In the genomic region with DNA sequence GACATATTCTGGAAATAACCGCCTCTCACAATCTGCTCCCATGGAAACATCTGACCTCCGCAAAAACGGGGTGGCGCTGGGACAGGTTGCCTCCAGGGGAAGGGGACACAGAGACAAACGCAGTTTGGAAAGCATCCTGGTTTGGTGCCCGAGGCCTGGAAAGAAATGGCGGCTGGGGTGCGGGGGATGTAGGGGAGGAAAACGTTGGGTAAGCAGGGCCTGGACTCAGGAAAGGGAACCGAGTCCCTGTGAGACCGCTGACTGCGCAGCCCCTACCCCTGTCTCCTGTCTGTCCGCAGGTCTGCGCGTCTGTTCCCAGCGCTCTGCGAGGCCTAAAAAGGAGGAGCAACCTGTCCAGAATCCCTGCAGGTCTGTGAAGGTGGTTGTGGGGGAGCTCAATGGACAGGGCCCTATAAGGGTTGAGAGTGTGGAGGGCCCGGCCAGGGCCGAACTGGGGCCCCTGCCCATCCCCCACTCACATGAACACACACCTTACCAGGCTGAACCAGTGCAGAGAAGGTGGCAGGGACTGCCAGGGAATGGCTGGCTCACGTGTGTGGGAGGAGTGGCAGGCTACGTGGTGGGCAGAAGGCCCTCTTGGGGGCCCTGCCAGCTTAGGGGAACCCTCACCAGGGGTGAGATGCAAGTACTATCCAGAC, we compare ENCODE assay signal across 8 cellular contexts. TPM values are rescaled to one million over a fixed set of nuclear protein-coding genes. Genes with fewer than 3 reads are reported as not detected.
DNase-seq lines count a peak whose midpoint lies in the region; ATAC-seq, FAIRE-seq and TF ChIP-seq lines count a peak whose summit lies in the region.

No MANE protein-coding gene starts in this region.

- BruUV-seq in GM12878 (replicated peaks; lab: Mats Ljungman, UMichigan), result no TSS peak

- ATAC-seq in activated CD8-positive, alpha-beta memory T cell treated with anti-CD3 and anti-CD28 coated beads, Interleukin-2, amount 10 ng/mL, durations not matched to agents 7 days and 5 days, result no peak
- ATAC-seq in HG03342 (IDR thresholded peaks at IDR 0.05; ENCODE audit: unreplicated experiment) (peak; percentile 26), GM12878 (peak; percentile 37)

- peaks cover 5% of the 10 kb centered on the region for H3K4me1 Mint-ChIP-seq in activated CD8-positive, alpha-beta memory T cell treated with anti-CD3 and anti-CD28 coated beads, Interleukin-2, amount 10 ng/mL, durations not matched to agents 7 days and 5 days

- TF ChIP-seq POLR2A in GM12878 (IDR thresholded peaks at IDR 0.05; ENCODE audit: low read depth, low read length) (no peak), testis (IDR thresholded peaks at IDR 0.05) (no peak)

- peak overlapping the region; percentile 74 for H2AFZ ChIP-seq in GM12878 (ENCODE audit: control insufficient read depth, low read depth, low read length)

- FAIRE-seq in GM12878 (lab: Jason Lieb, UNC), result no peak

- H3K27me3 ChIP-seq in GM12878 (replicated peaks in 1 of 2; ENCODE audit: control insufficient read depth in 2 of 2, insufficient read depth in 2 of 2, low read length in 1 of 2), result no peaks in the 10 kb centered on the region
- H3K27me3 ChIP-seq in testis, result no peaks in the 10 kb centered on the region

- no peaks in the 10 kb centered on the region for H3K9me3 Mint-ChIP-seq in activated CD8-positive, alpha-beta memory T cell treated with anti-CD3 and anti-CD28 coated beads, Interleukin-2, amount 10 ng/mL, durations not matched to agents 7 days and 5 days (ENCODE audit: low read depth)

- in situ Hi-C loops in GM12878 (cut with MboI), result no loop called here

- 27% methylated on average over 21 of the region's 21 CpGs for WGBS in GM12878 (ENCODE audit: insufficient coverage, insufficient replicate concordance, low lambda C conversion rate, missing lambda C conversion rate)
- 1% methylated on average over 21 of the region's 21 CpGs; no CpG with 5 or more reads in 1 of the 2 donors for WGBS in testis, 2 donors

- peak overlapping the region; percentile 71 for H3K4me3 Mint-ChIP-seq in activated CD8-positive, alpha-beta memory T cell treated with anti-CD3 and anti-CD28 coated beads, Interleukin-2, amount 10 ng/mL, durations not matched to agents 7 days and 5 days

- no peak for TF ChIP-seq EP300 in GM12878 (IDR thresholded peaks at IDR 0.05; ENCODE audit: borderline replicate concordance in 1 of 2, control insufficient read depth in 1 of 2, low read depth in 2 of 2, low read length in 2 of 2)

- no peak for TF ChIP-seq CTCF in GM12878 (IDR thresholded peaks at IDR 0.05 in 2 of 3, conservative IDR thresholded peaks at IDR 0.05 in 1 of 3; ENCODE audit: control insufficient read depth in 2 of 3, extremely low read depth in 1 of 3, insufficient read depth in 1 of 3, low read depth in 3 of 3, low read length in 3 of 3)
- no peak for TF ChIP-seq CTCF in testis (IDR thresholded peaks at IDR 0.05)

- peak overlapping the region; percentile 71 for H3K4me3 ChIP-seq in GM12878
- H3K4me3 ChIP-seq in testis, result peak overlapping the region; percentile 61 to 81

- H3K4me2 ChIP-seq in GM12878 (ENCODE audit: control insufficient read depth, insufficient read depth), result peak overlapping the region; percentile 26; the same call in 1 of the 2 replicates

- SMC1A ChIA-PET in GM12878 (lab: Charles Lee; ENCODE audit: uncharacterized antibody, unreplicated experiment), result no interaction called here

- CTCF ChIA-PET in activated CD8-positive, alpha-beta memory T cell treated with anti-CD3 and anti-CD28 coated beads, Interleukin-2, amount 10 ng/mL, durations not matched to agents 7 days and 5 days (lab: Charles Lee), result no interaction called here
- CTCF ChIA-PET in GM12878 (lab: Yijun Ruan, JAX), result no interaction called here

- no peaks in the 10 kb centered on the region for H4K20me1 ChIP-seq in GM12878 (ENCODE audit: control insufficient read depth, insufficient read depth)

- H3K36me3 ChIP-seq in GM12878 (ENCODE audit: control insufficient read depth in 2 of 2, insufficient read depth in 2 of 2, low read length in 1 of 2) (no peaks in the 10 kb centered on the region), testis (ENCODE audit: low read depth, missing control alignments) (no peaks in the 10 kb centered on the region)

- H3K4me1 ChIP-seq in GM12878 (ENCODE audit: control insufficient read depth, insufficient read depth, low read length) (no peaks in the 10 kb centered on the region), testis (no peaks in the 10 kb centered on the region)

- RAD21 ChIA-PET in GM12878 (lab: Charles Lee; ENCODE audit: unreplicated experiment), result no interaction called here

- no peak for DNase-seq in activated CD8-positive, alpha-beta memory T cell treated with anti-CD3 and anti-CD28 coated beads, Interleukin-2, amount 10 ng/mL, durations not matched to agents 7 days and 5 days
- DNase-seq in activated CD8-positive, alpha-beta memory T cell treated with anti-CD3 and anti-CD28 coated beads, Interleukin-2, amount 50 U/mL, for 48 hours, result no peak
- DNase-seq in GM12878 (ENCODE audit: low read depth, low spot score) (no peak), kidney tubule cell (ENCODE audit: low spot score) (peak; percentile 3), testis (peak; percentile 32), NCI-H1436 (lab: John Stamatoyannopoulos, UW) (no peak), NCI-H1694 treated with DMSO at 0.1 percent for 48 hours (lab: John Stamatoyannopoulos, UW) (no peak)

- peaks cover 2% of the 10 kb centered on the region; the same call in 1 of the 2 replicates for H3K79me2 ChIP-seq in GM12878 (ENCODE audit: control insufficient read depth, insufficient read depth, low read length)

- H3K27ac Mint-ChIP-seq in activated CD8-positive, alpha-beta memory T cell treated with anti-CD3 and anti-CD28 coated beads, Interleukin-2, amount 10 ng/mL, durations not matched to agents 7 days and 5 days, result no peak overlapping the region

- H3K27me3 Mint-ChIP-seq in activated CD8-positive, alpha-beta memory T cell treated with anti-CD3 and anti-CD28 coated beads, Interleukin-2, amount 10 ng/mL, durations not matched to agents 7 days and 5 days, result peaks cover 8% of the 10 kb centered on the region

- no peak for TF ChIP-seq RAD21 in GM12878 (IDR thresholded peaks at IDR 0.05; ENCODE audit: insufficient read depth, low read depth, low read length)

- H3K9me3 ChIP-seq in GM12878 (replicated peaks; ENCODE audit: control insufficient read depth, insufficient read depth, low read length) (no peaks in the 10 kb centered on the region), testis (no peaks in the 10 kb centered on the region)

- POLR2A ChIA-PET in GM12878 (lab: Charles Lee), result interaction anchor here (0.8 kb wide), 1 partner anchor 21 kb away, joined by 3 read pairs; no protein-coding TSS in a partner anchor

- intact Hi-C loops in GM12878 (cut with micrococcal nuclease; ENCODE audit: unreplicated experiment), result no loop called here
- intact Hi-C loops in testis (cut with DNase I; ENCODE audit: low total_unique reads), result no loop called here

- H3K36me3 Mint-ChIP-seq in activated CD8-positive, alpha-beta memory T cell treated with anti-CD3 and anti-CD28 coated beads, Interleukin-2, amount 10 ng/mL, durations not matched to agents 7 days and 5 days, result no peaks in the 10 kb centered on the region

- H3K9ac ChIP-seq in GM12878 (ENCODE audit: control insufficient read depth, insufficient read depth, low read length), result peak overlapping the region; percentile 61

- peak overlapping the region; percentile 37; the same call in 1 of the 2 replicates for H3K27ac ChIP-seq in GM12878 (ENCODE audit: control insufficient read depth, insufficient read depth)
- H3K27ac ChIP-seq in testis, result peak overlapping the region; percentile 93 to 95

RNA-seq across cellular contexts. Expression of a gene that starts 0.7 kb away (rescaled TPM):
- total RNA-seq in activated CD8-positive, alpha-beta memory T cell treated with anti-CD3 and anti-CD28 coated beads, Interleukin-2, amount 10 ng/mL, durations not matched to agents 7 days and 5 days, result 1 to 10 TPM; 1.3 to 3.1 TPM
- total RNA-seq in GM12878 (2013; cell fraction: nucleolus; rRNA removed), result 0.64 and 1.4 TPM in 2 replicates
- total RNA-seq in GM12878 (2014; rRNA removed) (7.5 and 7.6 TPM in 2 replicates), GM12878 (2014; rRNA removed; fragmentation: Illumina TruSeq; extraction: Trizol) (18.3 and 19.0 TPM in 2 replicates), GM12878 (2021) (10.6 and 12.1 TPM in 2 replicates), testis (10 to 100 TPM; 56.7 to 65.8 TPM)
- polyA plus RNA-seq in GM12878 (2011; ENCODE audit: low read depth), result 7.6 TPM
- polyA plus RNA-seq in GM12878 (2011; rRNA removed) (2.7 and 3.4 TPM in 2 replicates), GM12878 (2014; fragmentation: Illumina TruSeq; extraction: Trizol) (9.1 and 17.2 TPM in 2 replicates), GM12878 (2014; fragmentation: Nextera tagmentation; extraction: Ambion mirVana) (1 to 10 TPM in 1 of 2 experiments, under 1 TPM in 1; 0.98 to 2.0 TPM), GM12878 (2014; rRNA removed) (15.3 and 17.3 TPM in 2 replicates), GM12878 (2016; fragmentation: Nextera tagmentation; extraction: Ambion mirVana) (10 to 100 TPM; 11.4 to 14.0 TPM), testis (ENCODE audit: insufficient read depth, low read depth, low replicate concordance) (62.0 TPM)
- 1.2 and 1.5 TPM in 2 replicates for polyA plus RNA-seq in GM12878 (2011; cell fraction: cytosol; rRNA removed)
- polyA plus RNA-seq in GM12878 (2011; cell fraction: nucleus; rRNA removed), result 0.54 and 1.3 TPM in 2 replicates
- 15.5 and 19.0 TPM in 2 replicates for polyA plus RNA-seq in GM12878 (2012)
- 0.26 and 0.59 TPM in 2 replicates for polyA minus RNA-seq in GM12878 (2011; rRNA and poly(A)+ RNA removed)
- polyA minus RNA-seq in GM12878 (2011; cell fraction: cytosol; rRNA and poly(A)+ RNA removed), result not detected in 2 replicates
- polyA minus RNA-seq in GM12878 (2011; cell fraction: nucleus; rRNA and poly(A)+ RNA removed), result 0.48 TPM in 1 of 2 replicates, not detected in the other

RNA-seq across cellular contexts. Expression of a gene that starts 20.3 kb away (rescaled TPM):
- total RNA-seq in activated CD8-positive, alpha-beta memory T cell treated with anti-CD3 and anti-CD28 coated beads, Interleukin-2, amount 10 ng/mL, durations not matched to agents 7 days and 5 days, result 10 to 100 TPM in 1 of 2 experiments, 1 to 10 TPM in 1; 6.7 to 10.3 TPM
- 4.4 and 5.4 TPM in 2 replicates for total RNA-seq in GM12878 (2013; cell fraction: nucleolus; rRNA removed)
- total RNA-seq in GM12878 (2014; rRNA removed) (14.0 and 17.5 TPM in 2 replicates), GM12878 (2014; rRNA removed; fragmentation: Illumina TruSeq; extraction: Trizol) (16.3 and 17.0 TPM in 2 replicates), GM12878 (2021) (10.1 and 12.5 TPM in 2 replicates), testis (10 to 100 TPM; 63.6 to 83.9 TPM)
- 11.7 TPM for polyA plus RNA-seq in GM12878 (2011; ENCODE audit: low read depth)
- polyA plus RNA-seq in GM12878 (2011; rRNA removed) (15.7 and 25.7 TPM in 2 replicates), GM12878 (2014; fragmentation: Illumina TruSeq; extraction: Trizol) (20.4 and 20.5 TPM in 2 replicates), GM12878 (2014; fragmentation: Nextera tagmentation; extraction: Ambion mirVana) (10 to 100 TPM; 19.0 to 24.3 TPM), GM12878 (2014; rRNA removed) (16.6 and 16.7 TPM in 2 replicates), GM12878 (2016; fragmentation: Nextera tagmentation; extraction: Ambion mirVana) (10 to 100 TPM; 20.9 to 21.4 TPM), testis (ENCODE audit: insufficient read depth, low read depth, low replicate concordance) (30.9 TPM)
- 9.0 and 11.7 TPM in 2 replicates for polyA plus RNA-seq in GM12878 (2011; cell fraction: cytosol; rRNA removed)
- polyA plus RNA-seq in GM12878 (2011; cell fraction: nucleus; rRNA removed), result 8.2 and 10.6 TPM in 2 replicates
- polyA plus RNA-seq in GM12878 (2012), result 11.4 and 13.6 TPM in 2 replicates
- polyA minus RNA-seq in GM12878 (2011; rRNA and poly(A)+ RNA removed), result 1.6 and 4.6 TPM in 2 replicates
- 1.9 and 2.4 TPM in 2 replicates for polyA minus RNA-seq in GM12878 (2011; cell fraction: cytosol; rRNA and poly(A)+ RNA removed)
- 1.4 and 1.6 TPM in 2 replicates for polyA minus RNA-seq in GM12878 (2011; cell fraction: nucleus; rRNA and poly(A)+ RNA removed)

RNA-seq across cellular contexts. Expression of a gene that starts 23.1 kb away (rescaled TPM):
- total RNA-seq in activated CD8-positive, alpha-beta memory T cell treated with anti-CD3 and anti-CD28 coated beads, Interleukin-2, amount 10 ng/mL, durations not matched to agents 7 days and 5 days, result 1 to 10 TPM; 3.5 to 5.0 TPM
- 5.1 and 6.5 TPM in 2 replicates for total RNA-seq in GM12878 (2013; cell fraction: nucleolus; rRNA removed)
- total RNA-seq in GM12878 (2014; rRNA removed) (14.1 and 19.6 TPM in 2 replicates), GM12878 (2014; rRNA removed; fragmentation: Illumina TruSeq; extraction: Trizol) (46.4 and 48.0 TPM in 2 replicates), GM12878 (2021) (20.1 and 20.9 TPM in 2 replicates), testis (100 to 1,000 TPM; 132 to 149 TPM)
- polyA plus RNA-seq in GM12878 (2011; ENCODE audit: low read depth), result 27.4 TPM
- polyA plus RNA-seq in GM12878 (2011; rRNA removed) (9.6 and 13.4 TPM in 2 replicates), GM12878 (2014; fragmentation: Illumina TruSeq; extraction: Trizol) (63.8 and 85.0 TPM in 2 replicates), GM12878 (2014; fragmentation: Nextera tagmentation; extraction: Ambion mirVana) (10 to 100 TPM; 34.8 to 59.9 TPM), GM12878 (2014; rRNA removed) (21.5 and 30.7 TPM in 2 replicates), GM12878 (2016; fragmentation: Nextera tagmentation; extraction: Ambion mirVana) (10 to 100 TPM; 31.5 to 32.8 TPM), testis (ENCODE audit: insufficient read depth, low read depth, low replicate concordance) (62.6 TPM)
- polyA plus RNA-seq in GM12878 (2011; cell fraction: cytosol; rRNA removed), result 3.8 and 4.5 TPM in 2 replicates
- 2.7 and 3.3 TPM in 2 replicates for polyA plus RNA-seq in GM12878 (2011; cell fraction: nucleus; rRNA removed)
- polyA plus RNA-seq in GM12878 (2012), result 29.8 and 31.8 TPM in 2 replicates
- 1.8 and 3.8 TPM in 2 replicates for polyA minus RNA-seq in GM12878 (2011; rRNA and poly(A)+ RNA removed)
- polyA minus RNA-seq in GM12878 (2011; cell fraction: cytosol; rRNA and poly(A)+ RNA removed), result 3.2 TPM in 1 of 2 replicates, not detected in the other
- 2.5 and 2.9 TPM in 2 replicates for polyA minus RNA-seq in GM12878 (2011; cell fraction: nucleus; rRNA and poly(A)+ RNA removed)

Comparison
In these comparisons a context has a peak if more than half of its experiments do, and no peak if none do; other contexts are left out.
1. DNase-seq: peak in kidney tubule cell (single experiment) and testis (single experiment); none in activated CD8-positive, alpha-beta memory T cell treated with anti-CD3 and anti-CD28 coated beads, Interleukin-2, amount 10 ng/mL, durations not matched to agents 7 days and 5 days (single experiment), activated CD8-positive, alpha-beta memory T cell treated with anti-CD3 and anti-CD28 coated beads, Interleukin-2, amount 50 U/mL, for 48 hours (single experiment), GM12878 (single experiment), NCI-H1436 (single experiment) and NCI-H1694 treated with DMSO at 0.1 percent for 48 hours (single experiment).